ENCODE assay signal across 24 cellular contexts in the genomic region with DNA sequence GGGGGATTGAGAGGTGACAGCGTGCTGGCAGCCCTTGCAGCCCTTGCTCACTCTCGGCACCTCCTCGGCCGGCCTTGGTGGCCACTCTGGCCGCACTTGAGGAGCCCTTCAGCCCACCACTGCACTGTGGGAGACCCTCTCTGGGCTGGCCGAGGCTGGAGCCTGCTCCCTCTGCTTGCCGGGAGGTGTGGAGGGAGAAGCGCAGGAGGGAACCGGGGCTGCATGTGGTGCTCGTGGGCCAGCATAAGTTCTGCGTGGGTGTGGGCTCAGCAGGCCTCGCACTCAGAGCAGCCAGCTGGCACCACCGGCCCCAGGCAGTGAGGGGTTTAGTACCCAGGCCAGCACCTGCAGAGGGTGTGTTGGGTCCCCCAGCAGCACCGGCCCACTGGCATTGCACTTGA.
"Had no signal": no experiment of that assay in that cellular context is flagged by ENCODE, and none has a peak within 500 bp of the region (broad histone marks: within the 10 kb centered on the region; RNA-seq: fewer than 3 reads in every experiment).

No MANE protein-coding gene starts in this region.

- H3K36me3 ChIP-seq: neutrophil, pancreas, thoracic aorta, tibial nerve, upper lobe of left lung had no signal

- H3K4me3 Mint-ChIP-seq: immature natural killer cell; naive thymus-derived CD4-positive, alpha-beta T cell; stimulated activated effector memory CD8-positive, alpha-beta T cell treated with anti-CD3 and anti-CD28 coated beads, Interleukin-12 subunit alpha, Interleukin-12 subunit beta, amount 100 ng/mL, for 72 hours had no signal

- H3K27me3 ChIP-seq: dorsolateral prefrontal cortex, neutrophil, pancreas, tibial nerve, upper lobe of left lung had no signal

- H3K9me3 ChIP-seq: neutrophil, pancreas had no signal

- H3K27ac ChIP-seq: dorsolateral prefrontal cortex, neutrophil, pancreas, thoracic aorta, tibial nerve, upper lobe of left lung had no signal

- DNase-seq: cerebellar nuclear complex; dorsolateral prefrontal cortex; effector CD4-positive, alpha-beta T cell; hypothalamus; immature natural killer cell; islet precursor cell; mammary epithelial cell; mesendoderm; midbrain; naive thymus-derived CD4-positive, alpha-beta T cell; stimulated activated CD4-positive, alpha-beta T cell treated with anti-CD3 and anti-CD28 coated beads, Interleukin-2, amount 100 ng/mL, for 24 hours; stimulated activated CD4-positive, alpha-beta T cell treated with anti-CD3 and anti-CD28 coated beads, Interleukin-4, amount 100 ng/mL, for 24 hours; stimulated activated naive CD8-positive, alpha-beta T cell treated with anti-CD3 and anti-CD28 coated beads, Interleukin-15, Interleukin-2, amounts not matched to agents 100 U/mL and 50 U/mL, for 24 hours; substantia nigra had no signal

- H3K4me3 ChIP-seq: dorsolateral prefrontal cortex, pancreas, smooth muscle cell, thoracic aorta, tibial nerve, upper lobe of left lung had no signal

- H3K36me3 Mint-ChIP-seq: naive thymus-derived CD4-positive, alpha-beta T cell; stimulated activated effector memory CD8-positive, alpha-beta T cell treated with anti-CD3 and anti-CD28 coated beads, Interleukin-12 subunit alpha, Interleukin-12 subunit beta, amount 100 ng/mL, for 72 hours had no signal

- H3K4me1 Mint-ChIP-seq: immature natural killer cell; naive thymus-derived CD4-positive, alpha-beta T cell; stimulated activated effector memory CD8-positive, alpha-beta T cell treated with anti-CD3 and anti-CD28 coated beads, Interleukin-12 subunit alpha, Interleukin-12 subunit beta, amount 100 ng/mL, for 72 hours had no signal

- H3K4me1 ChIP-seq: pancreas, tibial nerve, upper lobe of left lung had no signal

- ATAC-seq: left lobe of liver; naive thymus-derived CD4-positive, alpha-beta T cell; pancreas; sciatic nerve; stimulated activated effector memory CD8-positive, alpha-beta T cell treated with anti-CD3 and anti-CD28 coated beads, Interleukin-12 subunit alpha, Interleukin-12 subunit beta, amount 100 ng/mL, for 72 hours; stimulated activated naive CD8-positive, alpha-beta T cell treated with anti-CD3 and anti-CD28 coated beads, Interleukin-15, Interleukin-2, amounts not matched to agents 100 U/mL and 50 U/mL, for 24 hours had no signal

- H3K27ac Mint-ChIP-seq: immature natural killer cell; naive thymus-derived CD4-positive, alpha-beta T cell; stimulated activated effector memory CD8-positive, alpha-beta T cell treated with anti-CD3 and anti-CD28 coated beads, Interleukin-12 subunit alpha, Interleukin-12 subunit beta, amount 100 ng/mL, for 72 hours had no signal

- H3K27me3 Mint-ChIP-seq: naive thymus-derived CD4-positive, alpha-beta T cell; progenitor cell of endocrine pancreas had no signal
